9 cellular contexts compared by ENCODE assay signal in the genomic region with DNA sequence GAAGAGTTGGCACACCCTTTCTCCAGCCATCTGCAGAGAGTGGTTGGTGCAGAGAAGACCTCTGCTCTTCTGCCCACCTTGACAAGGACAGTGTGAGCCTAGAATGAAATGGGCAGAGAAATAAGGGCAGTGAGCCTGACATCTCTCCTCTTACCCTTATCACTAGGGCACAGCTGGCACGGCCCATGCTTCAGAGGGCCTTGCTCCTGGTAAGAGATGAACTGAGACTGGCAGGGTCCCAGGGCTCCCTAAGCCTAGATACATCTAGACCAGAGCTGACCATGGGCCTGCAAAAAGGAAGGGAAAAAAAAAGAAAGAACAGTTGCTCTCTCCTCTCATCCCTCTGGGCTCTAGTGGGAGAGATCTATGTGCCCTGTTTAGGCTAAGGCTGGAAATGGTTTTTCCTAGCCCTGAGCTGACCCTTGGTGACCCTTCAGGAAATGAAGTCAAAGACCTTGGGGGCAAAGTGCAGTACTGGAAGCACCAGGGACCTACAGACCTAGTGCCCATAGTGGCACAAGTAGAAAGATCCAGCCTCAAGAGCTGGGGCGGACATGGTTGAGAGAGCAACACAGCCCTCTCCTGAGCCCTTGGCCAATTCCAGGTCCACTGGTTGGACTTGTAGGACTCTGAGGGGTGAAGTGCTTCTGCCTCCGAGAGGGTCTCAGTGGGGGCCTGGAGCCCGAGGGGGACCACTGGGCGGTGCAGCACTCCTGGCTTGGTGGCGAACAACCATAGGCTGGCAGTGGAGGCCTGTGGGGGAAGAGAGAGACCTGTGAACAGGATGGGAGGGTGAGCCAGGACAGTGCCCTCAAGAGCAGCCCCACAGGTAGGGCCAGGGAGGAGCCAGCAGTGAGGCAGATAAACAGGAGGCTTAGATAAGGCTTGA. TPM values are rescaled to one million over a fixed set of nuclear protein-coding genes. Genes with fewer than 3 reads are reported as not detected.
DNase-seq lines count a peak whose midpoint lies in the region; ATAC-seq and TF ChIP-seq lines count a peak whose summit lies in the region.
"Had no signal": no experiment of that assay in that cellular context is flagged by ENCODE, and none has a peak within 500 bp of the region (broad histone marks: within the 10 kb centered on the region; RNA-seq: fewer than 3 reads in every experiment).

No MANE protein-coding gene starts in this region.

- H3K4me2 ChIP-seq in GM23248 (ENCODE audit: unreplicated experiment): no peak overlapping the region

- no peak for ATAC-seq in CD4-positive, CD25-positive, alpha-beta regulatory T cell (ENCODE audit: low read depth in 2 of 2)
- ATAC-seq in naive B cell (ENCODE audit: low read depth in 2 of 2) (no peak), GM21717 (IDR thresholded peaks at IDR 0.05; ENCODE audit: unreplicated experiment) (no peak)

- peaks cover 22% of the 10 kb centered on the region for H3K4me1 ChIP-seq in CD4-positive, CD25-positive, alpha-beta regulatory T cell (ENCODE audit: control insufficient read depth, insufficient read depth, low read length, poor library complexity, severe bottlenecking)
- H3K4me1 ChIP-seq in GM23248 (ENCODE audit: insufficient read depth): no peaks in the 10 kb centered on the region

- DNase-seq in CD4-positive, CD25-positive, alpha-beta regulatory T cell: no peak
- DNase-seq in HUDEP-2 (lab: John Stamatoyannopoulos, UW; ENCODE audit: unreplicated experiment in 76 of 76): peak in 70 of 76 experiments; percentile 7 to 87 (median 66)
- no peak for DNase-seq in naive B cell
- no peak for DNase-seq in GM23248
- DNase-seq in DMS53 treated with DMSO at 0.1 percent for 48 hours (lab: John Stamatoyannopoulos, UW; ENCODE audit: unreplicated experiment): no peak
- DNase-seq in mesenteric fat pad (ENCODE audit: low spot score): no peak

- in situ Hi-C loops in GM23248 (cut with MboI): no loop called here

- 87 to 89% methylated on average over 6 of the region's 6 CpGs for WGBS in GM23248 (ENCODE audit: low coverage in 1 of 2, low lambda C conversion rate in 2 of 2, missing lambda C conversion rate in 2 of 2), 2 experiments

- H3K36me3 ChIP-seq in CD4-positive, CD25-positive, alpha-beta regulatory T cell (ENCODE audit: control insufficient read depth, insufficient read depth, low read length): peaks cover 28% of the 10 kb centered on the region
- no peaks in the 10 kb centered on the region; the same call in 1 of the 2 replicates for H3K36me3 ChIP-seq in GM23248 (ENCODE audit: low read depth)

- peaks cover 18% of the 10 kb centered on the region for H3K36me3 Mint-ChIP-seq in CD4-positive, CD25-positive, alpha-beta regulatory T cell
- H3K36me3 Mint-ChIP-seq in brain (peaks cover 30% of the 10 kb centered on the region), naive B cell (peaks cover 10 to 26% of the 10 kb centered on the region in 2 donors)

- no peaks in the 10 kb centered on the region for H3K9me2 ChIP-seq in GM23248 (ENCODE audit: insufficient read depth)

- no peak overlapping the region for H3K4me3 ChIP-seq in CD4-positive, CD25-positive, alpha-beta regulatory T cell (ENCODE audit: low read depth, low read length)
- no peak overlapping the region for H3K4me3 ChIP-seq in GM23248
- H3K4me3 ChIP-seq: lung had no signal

- H3K4me3 Mint-ChIP-seq in CD4-positive, CD25-positive, alpha-beta regulatory T cell: no peak overlapping the region
- H3K4me3 Mint-ChIP-seq in brain: no peak overlapping the region
- H3K4me3 Mint-ChIP-seq in naive B cell: peak overlapping the region in 5 of 8 donors; percentile 33 to 88 (median 71)

- no peaks in the 10 kb centered on the region for H3K27me3 Mint-ChIP-seq in CD4-positive, CD25-positive, alpha-beta regulatory T cell
- H3K27me3 Mint-ChIP-seq in brain (no peaks in the 10 kb centered on the region), naive B cell (no peaks in the 10 kb centered on the region)

- no peaks in the 10 kb centered on the region for H3K9me3 ChIP-seq in CD4-positive, CD25-positive, alpha-beta regulatory T cell (ENCODE audit: control insufficient read depth in 2 of 2, low read length in 2 of 2)
- no peaks in the 10 kb centered on the region for H3K9me3 ChIP-seq in GM23248 (ENCODE audit: low read depth)

- no peaks in the 10 kb centered on the region for H4K20me1 ChIP-seq in GM23248 (ENCODE audit: insufficient read depth)

- no peaks in the 10 kb centered on the region for H3K9me3 Mint-ChIP-seq in CD4-positive, CD25-positive, alpha-beta regulatory T cell
- H3K9me3 Mint-ChIP-seq in brain (no peaks in the 10 kb centered on the region), naive B cell (no peaks in the 10 kb centered on the region)

- no peaks in the 10 kb centered on the region for H3K27me3 ChIP-seq in CD4-positive, CD25-positive, alpha-beta regulatory T cell (ENCODE audit: control insufficient read depth, insufficient read depth, low read length)
- H3K27me3 ChIP-seq in GM23248 (replicated peaks; ENCODE audit: insufficient read depth): no peaks in the 10 kb centered on the region

- no peak for TF ChIP-seq CTCF in brain (conservative IDR thresholded peaks at IDR 0.05)

- no peaks in the 10 kb centered on the region for H3K79me2 ChIP-seq in GM23248 (ENCODE audit: insufficient read depth)

- no peak overlapping the region for H2AFZ ChIP-seq in GM23248

- no peak overlapping the region for H3K27ac ChIP-seq in CD4-positive, CD25-positive, alpha-beta regulatory T cell (ENCODE audit: insufficient read depth, low read length, poor library complexity, severe bottlenecking)
- no peak overlapping the region for H3K27ac ChIP-seq in GM23248

- H3K4me1 Mint-ChIP-seq in CD4-positive, CD25-positive, alpha-beta regulatory T cell: peaks cover 4 to 52% (median 20%) of the 10 kb centered on the region in 4 donors
- H3K4me1 Mint-ChIP-seq in brain (peaks cover 29% of the 10 kb centered on the region), naive B cell (peaks cover 32 to 33% (median 32%) of the 10 kb centered on the region in 3 donors)

- H3K9ac ChIP-seq in GM23248: no peak overlapping the region

- 0 out of 2 replicates have a peak, but pooled peaks cover 4% of the 10 kb centered on the region for H3F3A ChIP-seq in GM23248 (ENCODE audit: insufficient read depth)

- peak overlapping the region; percentile 7 to 70 (median 43) for H3K27ac Mint-ChIP-seq in CD4-positive, CD25-positive, alpha-beta regulatory T cell
- H3K27ac Mint-ChIP-seq in brain (peak overlapping the region in 4 of 5 experiments; percentile 33 to 95 (median 69)), naive B cell (peak overlapping the region; percentile 45 to 90 (median 78))

RNA-seq across cellular contexts. Expression of gene PRPF40B, which starts 22.0 kb away (rescaled TPM):
- 6.3 TPM for total RNA-seq in CD4-positive, CD25-positive, alpha-beta regulatory T cell
- polyA plus RNA-seq in CD4-positive, CD25-positive, alpha-beta regulatory T cell: 1 to 10 TPM in 3 of 4 donors, under 1 TPM in 1; 0.78 to 3.2 (median 1.7) TPM
- polyA plus RNA-seq in brain (ENCODE audit: insufficient read depth, low read depth, low replicate concordance) (15.9 TPM), naive B cell (ENCODE audit: low read depth in 6 of 6) (1 to 10 TPM; 1.3 to 3.4 (median 2.0) TPM), GM23248 (2016; fragmentation: Nextera tagmentation; extraction: Ambion mirVana) (11.6 and 12.6 TPM in 2 replicates)
- total RNA-seq in GM23248 (2014; rRNA removed; shearing (Covaris generic)): 9.9 and 10.2 TPM in 2 replicates
- total RNA-seq in mesenteric fat pad: 13.7 TPM

RNA-seq across cellular contexts. Expression of gene FAM186B, which starts 40.0 kb away (rescaled TPM):
- not detected for total RNA-seq in CD4-positive, CD25-positive, alpha-beta regulatory T cell
- polyA plus RNA-seq in CD4-positive, CD25-positive, alpha-beta regulatory T cell: under 1 TPM in 1 of 4 donors, not detected in 3; 0.14 TPM
- polyA plus RNA-seq in brain (ENCODE audit: insufficient read depth, low read depth, low replicate concordance) (0.15 TPM), naive B cell (ENCODE audit: low read depth in 6 of 6) (under 1 TPM in 3 of 6 donors, not detected in 3; 0.16 to 0.21 (median 0.17) TPM), GM23248 (2016; fragmentation: Nextera tagmentation; extraction: Ambion mirVana) (0.14 and 0.38 TPM in 2 replicates)
- 0.22 and 1.4 TPM in 2 replicates for total RNA-seq in GM23248 (2014; rRNA removed; shearing (Covaris generic))
- 0.55 TPM for total RNA-seq in mesenteric fat pad

Comparison
In these comparisons a context has a peak if more than half of its experiments do, and no peak if none do; other contexts are left out.
1. DNase-seq: peak in HUDEP-2 (70 of 76); none in CD4-positive, CD25-positive, alpha-beta regulatory T cell (0 of 3), naive B cell (single experiment), GM23248 (single experiment), DMS53 treated with DMSO at 0.1 percent for 48 hours (single experiment) and mesenteric fat pad (single experiment).
2. H3K4me3 Mint-ChIP-seq: peak in naive B cell (5 of 8); none in CD4-positive, CD25-positive, alpha-beta regulatory T cell (0 of 4) and brain (0 of 5).
3. Peak in every context shown above with its lines, with median percentiles within 50 percentile points of each other: H3K27ac Mint-ChIP-seq.